Comparison of ENCODE assay signal across 9 cellular contexts in the genomic region with DNA sequence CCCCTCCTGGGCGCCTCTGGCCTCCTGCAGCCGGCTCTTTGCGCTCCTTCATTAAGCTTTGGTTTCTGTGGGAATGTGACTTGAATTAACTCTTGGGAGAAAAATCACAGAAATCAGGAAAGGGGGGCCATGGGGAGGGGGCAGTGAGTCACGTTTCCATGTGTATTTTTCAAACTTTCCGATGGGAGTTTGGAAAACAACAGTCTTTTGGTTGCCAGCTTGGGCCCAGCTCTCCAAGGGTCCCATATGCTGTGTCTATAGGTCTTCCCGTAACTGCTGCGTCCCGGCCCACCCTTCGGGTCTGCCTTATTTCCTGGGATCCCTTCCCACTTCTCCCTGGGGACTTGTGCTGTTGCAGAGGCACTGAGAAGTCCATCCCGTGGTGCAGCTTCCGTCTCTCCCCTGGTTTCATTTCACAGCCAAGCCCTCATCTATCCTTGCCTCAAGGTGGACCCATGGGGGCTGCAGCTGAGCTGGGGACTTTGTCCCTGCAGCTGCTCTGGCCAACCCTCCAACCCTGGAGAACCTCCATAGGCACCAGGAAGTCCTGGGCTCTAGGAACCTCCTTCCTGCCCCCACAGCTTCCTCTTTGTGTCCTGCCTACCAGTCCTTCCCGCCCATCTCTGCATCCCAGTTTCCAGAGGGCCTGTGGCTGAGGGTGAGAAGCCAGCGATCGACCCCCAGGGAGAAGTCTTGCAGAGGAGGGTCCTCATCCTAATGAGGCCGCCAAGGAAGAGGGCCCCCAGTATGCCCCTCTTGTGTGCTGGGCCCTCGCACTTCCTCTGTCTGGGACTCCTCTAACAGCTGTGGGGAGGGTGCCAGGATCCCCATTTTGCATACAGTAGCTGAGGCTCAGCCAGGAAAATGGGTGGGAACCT. TPM values are rescaled to one million over a fixed set of nuclear protein-coding genes. Genes with fewer than 3 reads are reported as not detected.
DNase-seq lines count a peak whose midpoint lies in the region; ATAC-seq and TF ChIP-seq lines count a peak whose summit lies in the region.
"Had no signal": no experiment of that assay in that cellular context is flagged by ENCODE, and none has a peak within 500 bp of the region (broad histone marks: within the 10 kb centered on the region; RNA-seq: fewer than 3 reads in every experiment).

No MANE protein-coding gene starts in this region.

- H3K36me3 ChIP-seq in colonic mucosa (no peaks in the 10 kb centered on the region), MM.1S (replicated peaks; ENCODE audit: insufficient read depth, low read length) (no peaks in the 10 kb centered on the region)

- H3K9me3 ChIP-seq in AG04450 (ENCODE audit: control insufficient read depth, insufficient read depth, low read length), result no peaks in the 10 kb centered on the region
- no peaks in the 10 kb centered on the region for H3K9me3 ChIP-seq in colonic mucosa
- no peaks in the 10 kb centered on the region for H3K9me3 ChIP-seq in MM.1S (replicated peaks; ENCODE audit: insufficient read depth, low read length)

- no peak overlapping the region for H3K4me2 ChIP-seq in MM.1S (ENCODE audit: low read depth, low read length)

- DNase-seq in AG04450 (ENCODE audit: low read depth, low spot score) (no peak), Kasumi-1 (lab: John Stamatoyannopoulos, UW) (peak; percentile 54 to 69), colonic mucosa (peak; percentile 61), naive B cell (no peak), MM.1S (no peak), NCI-H187 treated with DMSO at 0.1 percent for 48 hours (lab: John Stamatoyannopoulos, UW) (no peak), GM10248 (ENCODE audit: extremely low spot score) (no peak)

- no peak overlapping the region for H3K4me3 Mint-ChIP-seq in naive B cell

- H2AFZ ChIP-seq in MM.1S (ENCODE audit: low read length), result no peak overlapping the region

- peaks cover 4 to 47% (median 19%) of the 10 kb centered on the region in 3 donors for H3K27me3 Mint-ChIP-seq in naive B cell

- H3K4me1 Mint-ChIP-seq in naive B cell, result peaks cover 24 to 36% (median 35%) of the 10 kb centered on the region in 3 donors

- no peaks in the 10 kb centered on the region for H4K20me1 ChIP-seq in MM.1S (ENCODE audit: insufficient read depth, low read length)

- POLR2A ChIA-PET in AG04450 (lab: Yijun Ruan, JAX) (interaction anchor here (0.7 to 3.3 kb wide), 6 partner anchors 11 to 302 kb away, joined by 3 to 14 read pairs (median 5); partner anchors contain the start of gene LMNA), GM10248 (lab: Yijun Ruan, JAX) (interaction anchor here (0.6 to 13.4 kb wide), 3 partner anchors 19 to 180 kb away, joined by 3 to 266 read pairs (median 6); partner anchors contain the start of genes LMNA and SMG5)

- H3K27ac ChIP-seq in AG04450 (ENCODE audit: low read depth, low read length) (peak overlapping the region; percentile 33), colonic mucosa (peak overlapping the region; percentile 94), MM.1S (ENCODE audit: low read length) (no peak overlapping the region)

- H3K4me1 ChIP-seq in colonic mucosa (peaks cover 38% of the 10 kb centered on the region), MM.1S (ENCODE audit: low read length) (peaks cover 17% of the 10 kb centered on the region)

- H3K4me3 ChIP-seq in AG04450 (ENCODE audit: low read depth, low read length), result no peak overlapping the region
- H3K4me3 ChIP-seq in colonic mucosa, result no peak overlapping the region
- H3K4me3 ChIP-seq in MM.1S (ENCODE audit: low read length), result no peak overlapping the region

- no peaks in the 10 kb centered on the region for H3K27me3 ChIP-seq in AG04450 (ENCODE audit: control insufficient read depth, insufficient read depth, low read length)
- H3K27me3 ChIP-seq in colonic mucosa, result no peaks in the 10 kb centered on the region
- no peaks in the 10 kb centered on the region for H3K27me3 ChIP-seq in MM.1S (replicated peaks; ENCODE audit: insufficient read depth, low read length)

- H3K27ac Mint-ChIP-seq in naive B cell, result peak overlapping the region in 5 of 6 donors; percentile 77 to 100 (median 93)

- peak overlapping the region in 1 of 2 donors; percentile 89 for H3K9ac ChIP-seq in colonic mucosa (ENCODE audit: low read depth in 2 of 2, low read length in 2 of 2)
- no peak overlapping the region for H3K9ac ChIP-seq in MM.1S (ENCODE audit: low read length)

- intact Hi-C loops in colonic mucosa (cut with DNase I), result no loop called here

- H3K9me2 ChIP-seq in MM.1S (replicated peaks; ENCODE audit: insufficient read depth, low read length), result no peaks in the 10 kb centered on the region

- H3K9me3 Mint-ChIP-seq in naive B cell, result no peaks in the 10 kb centered on the region

- CTCF ChIA-PET in AG04450 (lab: Charles Lee), result interaction anchor here (0.6 to 20.2 kb wide), 3 partner anchors 12 to 298 kb away, joined by 3 to 682 read pairs (median 3); partner anchors contain the start of gene LMNA
- CTCF ChIA-PET in GM10248 (lab: Yijun Ruan, JAX), result interaction anchor here (0.9 to 29.1 kb wide), 4 partner anchors 8 to 122 kb away, joined by 3 to 1172 read pairs (median 8); partner anchors contain the start of gene LMNA

- H3K36me3 Mint-ChIP-seq in naive B cell, result no peaks in the 10 kb centered on the region

- peaks cover 17% of the 10 kb centered on the region; the same call in 1 of the 2 replicates for H3F3A ChIP-seq in MM.1S (ENCODE audit: insufficient read depth, low read length)

- TF ChIP-seq CTCF in AG04450 (IDR thresholded peaks at IDR 0.05; ENCODE audit: low read depth, low read length) (no peak), colonic mucosa (IDR thresholded peaks at IDR 0.05) (no peak), MM.1S (IDR thresholded peaks at IDR 0.05; ENCODE audit: low read length) (no peak), GM10248 (IDR thresholded peaks at IDR 0.05; ENCODE audit: control extremely low read depth, extremely low read depth, low read depth, missing control alignments) (no peak)

- ATAC-seq in naive B cell (ENCODE audit: low read depth in 2 of 2) (no peak), GM18517 (IDR thresholded peaks at IDR 0.05; ENCODE audit: unreplicated experiment) (no peak)
- ATAC-seq: left lobe of liver had no signal

- H3K79me2 ChIP-seq in MM.1S (ENCODE audit: low read length), result no peaks in the 10 kb centered on the region

RNA-seq across cellular contexts. Expression of gene LMNA, which starts 11.6 kb away (rescaled TPM):
- polyA plus RNA-seq in AG04450 (2011; rRNA removed) (365 and 382 TPM in 2 replicates), naive B cell (ENCODE audit: low read depth in 6 of 6) (1 to 10 TPM in 4 of 6 donors, under 1 TPM in 2; 0.33 to 3.0 (median 1.4) TPM)
- 379 and 407 TPM in 2 replicates for polyA minus RNA-seq in AG04450 (2011; rRNA and poly(A)+ RNA removed)
- 100 to 1,000 TPM; 414 to 610 TPM for total RNA-seq in colonic mucosa

RNA-seq across cellular contexts. Expression of gene MEX3A, which starts 20.6 kb away (rescaled TPM):
- polyA plus RNA-seq in AG04450 (2011; rRNA removed), result 11.8 and 14.6 TPM in 2 replicates
- polyA minus RNA-seq in AG04450 (2011; rRNA and poly(A)+ RNA removed), result 13.9 and 14.3 TPM in 2 replicates
- 1 to 10 TPM; 1.6 to 3.7 TPM for total RNA-seq in colonic mucosa
- polyA plus RNA-seq in naive B cell (ENCODE audit: low read depth in 6 of 6), result under 1 TPM in 2 of 6 donors, not detected in 4; 0.05 to 0.13 TPM

RNA-seq across cellular contexts. Expression of gene RAB25, which starts 41.9 kb away (rescaled TPM):
- polyA plus RNA-seq in AG04450 (2011; rRNA removed) (not detected in 2 replicates), naive B cell (ENCODE audit: low read depth in 6 of 6) (not detected)
- polyA minus RNA-seq in AG04450 (2011; rRNA and poly(A)+ RNA removed), result not detected in 2 replicates
- 100 to 1,000 TPM; 213 TPM for total RNA-seq in colonic mucosa

RNA-seq across cellular contexts. Expression of gene LAMTOR2, which starts 48.3 kb away (rescaled TPM):
- 42.4 and 60.4 TPM in 2 replicates for polyA plus RNA-seq in AG04450 (2011; rRNA removed)
- 28.4 and 35.7 TPM in 2 replicates for polyA minus RNA-seq in AG04450 (2011; rRNA and poly(A)+ RNA removed)
- 10 to 100 TPM; 69.4 to 83.9 TPM for total RNA-seq in colonic mucosa
- polyA plus RNA-seq in naive B cell (ENCODE audit: low read depth in 6 of 6), result 100 to 1,000 TPM in 5 of 6 donors, 10 to 100 TPM in 1; 99.5 to 139 (median 114) TPM

RNA-seq across cellular contexts. Expression of gene UBQLN4, which starts 49.3 kb away (rescaled TPM):
- polyA plus RNA-seq in AG04450 (2011; rRNA removed) (22.7 and 23.2 TPM in 2 replicates), naive B cell (ENCODE audit: low read depth in 6 of 6) (1 to 10 TPM; 4.7 to 9.0 (median 6.1) TPM)
- 27.8 and 37.7 TPM in 2 replicates for polyA minus RNA-seq in AG04450 (2011; rRNA and poly(A)+ RNA removed)
- total RNA-seq in colonic mucosa, result 10 to 100 TPM; 23.2 to 43.4 TPM

Comparison
In these comparisons a context has a peak if more than half of its experiments do, and no peak if none do; other contexts are left out.
1. DNase-seq: peak in Kasumi-1 (2 of 2) and colonic mucosa (single experiment); none in AG04450 (single experiment), naive B cell (single experiment), MM.1S (single experiment), NCI-H187 treated with DMSO at 0.1 percent for 48 hours (single experiment) and GM10248 (single experiment).
2. RNA of gene LMNA, which starts 11.6 kb away (polyA plus RNA-seq): 365 to 382 TPM in AG04450; 0.33 to 3.0 TPM in naive B cell; every median in the first group is over 10 times any median in the second.
3. RNA of gene MEX3A, which starts 20.6 kb away (polyA plus RNA-seq): 11.8 to 14.6 TPM in AG04450; 0.05 to 0.13 TPM in naive B cell; every median in the first group is over 10 times any median in the second.